Comparison of ENCODE assay signal across 16 cellular contexts in the genomic region with DNA sequence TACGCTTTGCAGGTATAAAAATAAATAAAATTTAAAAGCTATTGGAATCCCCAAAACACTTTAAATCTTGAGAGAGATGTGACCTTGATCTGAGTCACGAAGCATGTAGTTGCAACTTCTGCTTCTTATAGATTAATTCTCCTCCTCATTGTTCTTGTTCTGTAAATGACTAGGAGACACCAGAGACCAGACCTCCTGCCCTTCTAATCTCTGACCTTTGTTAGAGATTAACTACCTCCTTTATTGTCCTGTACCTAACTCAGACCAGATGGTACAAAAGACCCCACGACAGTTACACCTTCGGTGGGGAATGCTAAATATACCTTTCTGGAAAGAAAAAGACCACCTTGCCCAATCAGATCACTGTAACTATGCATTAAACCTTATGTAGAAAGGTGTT.
DNase-seq lines count a peak whose midpoint lies in the region; ATAC-seq and TF ChIP-seq lines count a peak whose summit lies in the region.
"Had no signal": no experiment of that assay in that cellular context is flagged by ENCODE, and none has a peak within 500 bp of the region (broad histone marks: within the 10 kb centered on the region; RNA-seq: fewer than 3 reads in every experiment).

No MANE protein-coding gene starts in this region.

- no peaks in the 10 kb centered on the region for H3K9me2 ChIP-seq in GM23338 (ENCODE audit: insufficient read depth)

- no peaks in the 10 kb centered on the region for H3F3A ChIP-seq in GM23338 (replicated peaks; ENCODE audit: low read depth)

- H3K4me2 ChIP-seq in GM23338, result no peak overlapping the region
- H3K4me2 ChIP-seq: PC-9 had no signal

- no peaks in the 10 kb centered on the region for H3K27me3 Mint-ChIP-seq in GM23338 (ENCODE audit: insufficient read depth, low read depth, poor library complexity)
- no peaks in the 10 kb centered on the region for H3K27me3 Mint-ChIP-seq in central memory CD8-positive, alpha-beta T cell

- H3K4me3 ChIP-seq in GM23338 (no peak overlapping the region), neutrophil (ENCODE audit: low read depth in 1 of 2, low read length in 1 of 2) (no peak overlapping the region), BE2C (ENCODE audit: low read depth, low read length) (no peak overlapping the region)
- H3K4me3 ChIP-seq: PC-9, SJCRH30 had no signal

- H3K36me3 ChIP-seq in GM23338 (ENCODE audit: insufficient read depth) (no peaks in the 10 kb centered on the region), neutrophil (peaks cover 54% of the 10 kb centered on the region), BE2C (peaks cover 4% of the 10 kb centered on the region; the same call in 1 of the 2 replicates)

- no peak; the same call in 2 of the 3 replicates for ATAC-seq in GM23338
- ATAC-seq in central memory CD8-positive, alpha-beta T cell (replicated peaks; ENCODE audit: extremely low read depth, poor library complexity, severe bottlenecking), result no peak

- H3K4me1 Mint-ChIP-seq in GM23338, result peaks cover 14% of the 10 kb centered on the region
- H3K4me1 Mint-ChIP-seq in central memory CD8-positive, alpha-beta T cell, result no peaks in the 10 kb centered on the region

- H3K27me3 ChIP-seq in GM23338 (ENCODE audit: insufficient read depth) (no peaks in the 10 kb centered on the region), neutrophil (no peaks in the 10 kb centered on the region), BE2C (no peaks in the 10 kb centered on the region)
- H3K27me3 ChIP-seq: SJCRH30 had no signal

- H4K20me1 ChIP-seq in GM23338 (replicated peaks; ENCODE audit: insufficient read depth), result no peaks in the 10 kb centered on the region

- no peaks in the 10 kb centered on the region for H3K79me2 ChIP-seq in GM23338 (replicated peaks; ENCODE audit: insufficient read depth)

- H2AFZ ChIP-seq in GM23338, result no peak overlapping the region
- H2AFZ ChIP-seq: PC-9 had no signal

- peaks cover 3% of the 10 kb centered on the region; the same call in 1 of the 3 replicates for H3K36me3 Mint-ChIP-seq in GM23338 (ENCODE audit: low read depth)
- peaks cover 12% of the 10 kb centered on the region for H3K36me3 Mint-ChIP-seq in central memory CD8-positive, alpha-beta T cell (ENCODE audit: insufficient read depth)

- peaks cover 1% of the 10 kb centered on the region; the same call in 2 of the 3 replicates for H3K9me3 Mint-ChIP-seq in GM23338
- no peaks in the 10 kb centered on the region for H3K9me3 Mint-ChIP-seq in central memory CD8-positive, alpha-beta T cell

- peak overlapping the region; percentile 76; the same call in 1 of the 2 replicates for H3K27ac Mint-ChIP-seq in GM23338
- peak overlapping the region; percentile 16 for H3K27ac Mint-ChIP-seq in central memory CD8-positive, alpha-beta T cell (ENCODE audit: low read depth)

- no peak for TF ChIP-seq CTCF in GM23338 (conservative IDR thresholded peaks at IDR 0.05; ENCODE audit: low read depth in 2 of 2)
- TF ChIP-seq CTCF in neutrophil (IDR thresholded peaks at IDR 0.05), result no peak
- TF ChIP-seq CTCF in BE2C (IDR thresholded peaks at IDR 0.05; ENCODE audit: low read depth, low read length), result no peak

- H3K4me1 ChIP-seq in GM23338 (ENCODE audit: insufficient read depth), result no peaks in the 10 kb centered on the region
- H3K4me1 ChIP-seq in neutrophil (ENCODE audit: control insufficient read depth in 1 of 2, insufficient read depth in 1 of 2, low read depth in 1 of 2, low read length in 1 of 2), result peaks cover 12 to 15% of the 10 kb centered on the region in 2 experiments
- H3K4me1 ChIP-seq in BE2C, result peaks cover 13% of the 10 kb centered on the region

- H3K9me3 ChIP-seq in neutrophil, result no peaks in the 10 kb centered on the region
- H3K9me3 ChIP-seq in BE2C, result no peaks in the 10 kb centered on the region
- H3K9me3 ChIP-seq: SJCRH30 had no signal

- H3K4me3 Mint-ChIP-seq in GM23338, result no peak overlapping the region
- no peak overlapping the region for H3K4me3 Mint-ChIP-seq in central memory CD8-positive, alpha-beta T cell

- H3K27ac ChIP-seq in GM23338 (ENCODE audit: low read depth) (no peak overlapping the region), neutrophil (peak overlapping the region; percentile 60)
- H3K27ac ChIP-seq: C4-2B, PC-9, SJCRH30 had no signal

- no peak for DNase-seq in GM23338 (ENCODE audit: low spot score)
- peak; percentile 75 for DNase-seq in NCI-H82 (lab: John Stamatoyannopoulos, UW)
- DNase-seq in central memory CD8-positive, alpha-beta T cell (ENCODE audit: low spot score in 2 of 2), result no peak
- no peak for DNase-seq in NCI-H1694 treated with DMSO at 0.1 percent for 48 hours (lab: John Stamatoyannopoulos, UW)
- no peak for DNase-seq in foreskin melanocyte
- no peak for DNase-seq in BE2C
- DNase-seq: EL, HCEC 1CT, KBM-7, NCI-H1436 treated with DMSO at 0.1 percent for 48 hours, NCI-H2081, NCI-H748 treated with DMSO at 0.1 percent for 48 hours, PC-9, SJCRH30 had no signal

TF ChIP-seq in GM23338, 12 proteins besides CTCF, POLR2A, EP300 and RAD21:
- TF ChIP-seq ZNF331 (CRISPR knock-in tag; IDR thresholded peaks at IDR 0.05; ENCODE audit: low read depth), result no peak
- TF ChIP-seq EZH2phosphoT487 (IDR thresholded peaks at IDR 0.05; ENCODE audit: unreplicated experiment), result no peak
- TF ChIP-seq CREB1 (CRISPR knock-in tag; IDR thresholded peaks at IDR 0.05; ENCODE audit: low read depth), result no peak
